ENCODE assay signal across 19 cellular contexts in genomic region chr9:92159058-92159457, GRCh38. TPM values are rescaled to one million over a fixed set of nuclear protein-coding genes. Genes with fewer than 3 reads are reported as not detected.
A peak's percentile ranks its signal among the peaks of the same experiment; 100 is the strongest.
DNase-seq lines count a peak whose midpoint lies in the region; ATAC-seq and TF ChIP-seq lines count a peak whose summit lies in the region.
"Had no signal": no experiment of that assay in that cellular context is flagged by ENCODE, and none has a peak within 500 bp of the region (broad histone marks: within the 10 kb centered on the region; RNA-seq: fewer than 3 reads in every experiment).

No MANE protein-coding gene starts in this region.

- H3K27me3 ChIP-seq in testis: no peaks in the 10 kb centered on the region
- H3K27me3 ChIP-seq: BLaER1 had no signal

- peaks cover 2% of the 10 kb centered on the region for H3K36me3 Mint-ChIP-seq in chondrocyte (ENCODE audit: low read depth)
- H3K36me3 Mint-ChIP-seq: CD8-positive, alpha-beta T cell had no signal

- peaks cover 13% of the 10 kb centered on the region for H3K9me3 Mint-ChIP-seq in chondrocyte (ENCODE audit: low read depth)
- H3K9me3 Mint-ChIP-seq: HFFc6 had no signal

- intact Hi-C loops in testis (cut with DNase I; ENCODE audit: low total_unique reads) (no loop called here), left cardiac atrium (cut with DNase I) (no loop called here)

- no peak for TF ChIP-seq CTCF in chondrocyte (IDR thresholded peaks at IDR 0.05)
- TF ChIP-seq CTCF in testis (IDR thresholded peaks at IDR 0.05): no peak

- TF ChIP-seq POLR2A in testis (IDR thresholded peaks at IDR 0.05): no peak

- DNase-seq in chondrocyte (ENCODE audit: low spot score): peak; percentile 30
- DNase-seq in islet precursor cell: peak; percentile 35
- peak; percentile 78 for DNase-seq in mesenteric fat pad (ENCODE audit: low spot score)
- DNase-seq in testis: peak; percentile 2
- no peak for DNase-seq in left cardiac atrium
- DNase-seq: Caco-2; CD4-positive, CD25-positive, alpha-beta regulatory T cell; DMS153; DND-41; GOT3; HFFc6 had no signal

- H3K9me3 ChIP-seq in testis: no peaks in the 10 kb centered on the region
- H3K9me3 ChIP-seq: BLaER1, Caco-2, HAP-1 had no signal

- H3K4me1 Mint-ChIP-seq in chondrocyte (ENCODE audit: low read depth): peaks cover 5% of the 10 kb centered on the region
- H3K4me1 Mint-ChIP-seq: B cell; CD4-positive, CD25-positive, alpha-beta regulatory T cell had no signal

- no peaks in the 10 kb centered on the region for H3K4me1 ChIP-seq in testis
- H3K4me1 ChIP-seq: BLaER1, Caco-2, HAP-1 had no signal

- 84 to 86% methylated on average over 5 of the region's 5 CpGs for WGBS in testis, 2 donors

- ATAC-seq in left cardiac atrium (no peak), GM18909 (IDR thresholded peaks at IDR 0.05; ENCODE audit: poor library complexity, unreplicated experiment) (no peak), HG02973 (IDR thresholded peaks at IDR 0.05; ENCODE audit: unreplicated experiment) (no peak)
- ATAC-seq: CD8-positive, alpha-beta T cell had no signal

- H3K4me3 Mint-ChIP-seq in chondrocyte (ENCODE audit: unreplicated experiment): no peak overlapping the region
- H3K4me3 Mint-ChIP-seq: B cell; CD4-positive, CD25-positive, alpha-beta regulatory T cell; CD8-positive, alpha-beta T cell; HFFc6 had no signal

- H3K27ac ChIP-seq in testis: no peak overlapping the region
- H3K27ac ChIP-seq: 22Rv1, BLaER1, C4-2B had no signal

- H3K4me3 ChIP-seq in testis: no peak overlapping the region
- H3K4me3 ChIP-seq: BLaER1, HAP-1 had no signal

- no peak overlapping the region for H3K27ac Mint-ChIP-seq in chondrocyte (ENCODE audit: unreplicated experiment)
- H3K27ac Mint-ChIP-seq: B cell; CD4-positive, CD25-positive, alpha-beta regulatory T cell; CD8-positive, alpha-beta T cell; HFFc6 had no signal

- H3K27me3 Mint-ChIP-seq in chondrocyte (ENCODE audit: low read depth): no peaks in the 10 kb centered on the region

- H3K36me3 ChIP-seq in testis (ENCODE audit: low read depth, missing control alignments): no peaks in the 10 kb centered on the region
- H3K36me3 ChIP-seq: BLaER1, HAP-1 had no signal

RNA-seq across cellular contexts. Expression of gene SPTLC1, which starts 43.8 kb away (rescaled TPM):
- total RNA-seq in chondrocyte (84.1 to 98.1 TPM (median 88.9 TPM) in 3 replicates), mesenteric fat pad (60.1 TPM), testis (100 to 1,000 TPM in 1 of 2 donors, 10 to 100 TPM in 1; 77.1 to 104 TPM), left cardiac atrium (10 to 100 TPM; 29.9 to 31.6 TPM)
- polyA plus RNA-seq in testis (ENCODE audit: insufficient read depth, low read depth, low replicate concordance): 71.6 TPM
